In genomic region chr4:24713604-24714003, GRCh38 we compare ENCODE assay signal across 34 cellular contexts.
"Had no signal": no experiment of that assay in that cellular context is flagged by ENCODE, and none has a peak within 500 bp of the region (broad histone marks: within the 10 kb centered on the region; RNA-seq: fewer than 3 reads in every experiment).

No MANE protein-coding gene starts in this region.

- H3K4me3 ChIP-seq: adrenal gland, body of pancreas, breast epithelium had no signal

- FAIRE-seq: astrocyte, TTC549 had no signal

- H3K9me3 ChIP-seq: body of pancreas had no signal

- DNase-seq: activated B cell treated with CpG ODN at 0.5 μM for 24 hours; activated CD4-positive, alpha-beta memory T cell treated with anti-CD3 and anti-CD28 coated beads for 36 hours; activated CD4-positive, alpha-beta T cell treated with anti-CD3 and anti-CD28 coated beads for 4 hours; activated CD4-positive, alpha-beta T cell treated with anti-CD3 and anti-CD28 coated beads, Interleukin-2, amount 10 ng/mL, durations not matched to agents 24 days and 14 days; activated CD4-positive, alpha-beta T cell treated with anti-CD3 and anti-CD28 coated beads, Interleukin-2, amount 50 U/mL, for 1 hour; activated CD4-positive, alpha-beta T cell treated with anti-CD3 and anti-CD28 coated beads, Interleukin-2, amount 50 U/mL, for 4 hours; activated CD4-positive, CD25-positive, alpha-beta regulatory T cell treated with anti-CD3 and anti-CD28 coated beads, Interleukin-2, amount 50 U/mL, for 72 hours; activated CD8-positive, alpha-beta memory T cell treated with anti-CD3 and anti-CD28 coated beads, Interleukin-2, amount 50 U/mL, for 4 hours; activated CD8-positive, alpha-beta T cell treated with anti-CD3 and anti-CD28 coated beads for 36 hours; activated effector memory CD4-positive, alpha-beta T cell treated with anti-CD3 and anti-CD28 coated beads, Interleukin-2, amount 50 U/mL, for 16 hours; activated gamma-delta T cell treated with Interleukin-2 at 50 U/mL for 16 hours; activated naive CD4-positive, alpha-beta T cell; activated naive CD4-positive, alpha-beta T cell treated with anti-CD3 and anti-CD28 coated beads for 36 hours; activated naive CD4-positive, alpha-beta T cell treated with anti-CD3 and anti-CD28 coated beads, Interleukin-2, amount 50 U/mL, for 16 hours; activated naive CD8-positive, alpha-beta T cell treated with anti-CD3 and anti-CD28 coated beads for 36 hours; activated T-cell treated with anti-CD3 and anti-CD28 coated beads for 4 hours; activated T-cell treated with anti-CD3 and anti-CD28 coated beads, Interleukin-2, amount 50 U/mL, for 1 hour; activated T-cell treated with anti-CD3 and anti-CD28 coated beads, Interleukin-2, amount 50 U/mL, for 4 hours; activated T-cell treated with anti-CD3 and anti-CD28 coated beads, Interleukin-2, amount 50 U/mL, for 72 hours; adrenal gland; amniotic stem cell; aorta; body of pancreas; brain microvascular endothelial cell; central memory CD4-positive, alpha-beta T cell; T-helper 1 cell; T-helper 2 cell; T-helper 9 cell had no signal

- ATAC-seq: activated CD8-positive, alpha-beta T cell treated with anti-CD3 and anti-CD28 coated beads for 36 hours; activated naive CD4-positive, alpha-beta T cell treated with anti-CD3 and anti-CD28 coated beads, Interleukin-2, amount 50 U/mL, for 72 hours; activated T-cell treated with anti-CD3 and anti-CD28 coated beads, Interleukin-2, amount 50 U/mL, for 4 hours; activated T-cell treated with anti-CD3 and anti-CD28 coated beads, Interleukin-2, amount 50 U/mL, for 72 hours; activated T-helper 17 cell treated with anti-CD3 and anti-CD28 coated beads, Interleukin-2, amount 50 U/mL, for 72 hours; body of pancreas had no signal

- H3K27me3 ChIP-seq: adrenal gland, body of pancreas, brain microvascular endothelial cell, breast epithelium had no signal

- H3K27ac ChIP-seq: adrenal gland, body of pancreas, brain microvascular endothelial cell, breast epithelium, VCaP had no signal

- H3K36me3 ChIP-seq: adrenal gland, brain microvascular endothelial cell, breast epithelium had no signal

- H3K4me1 ChIP-seq: adrenal gland, body of pancreas, breast epithelium had no signal
